In the genomic region with DNA sequence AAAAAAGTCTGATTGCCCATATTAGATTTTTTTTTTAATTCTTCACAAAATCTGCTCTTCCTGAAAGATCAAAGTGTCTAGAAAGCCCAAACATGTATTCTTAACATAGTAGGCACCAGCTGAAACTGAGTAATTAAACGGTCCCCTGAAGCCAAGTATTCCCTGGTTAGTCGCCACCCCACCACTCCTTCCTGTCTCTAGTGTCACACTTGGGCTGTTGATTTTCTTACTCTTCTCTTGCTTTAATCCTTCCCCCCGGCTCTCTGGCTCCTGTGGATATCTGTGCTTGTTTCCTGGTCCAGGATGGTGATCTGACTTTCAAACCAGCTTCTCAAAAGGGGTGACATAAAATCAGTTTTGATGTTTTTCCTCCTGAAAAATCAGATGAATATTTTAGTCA, we compare ENCODE assay signal across 25 cellular contexts.
DNase-seq lines count a peak whose midpoint lies in the region; FAIRE-seq and TF ChIP-seq lines count a peak whose summit lies in the region.
"Had no signal": no experiment of that assay in that cellular context is flagged by ENCODE, and none has a peak within 500 bp of the region (broad histone marks: within the 10 kb centered on the region; RNA-seq: fewer than 3 reads in every experiment).

No MANE protein-coding gene starts in this region.

- H4K5ac ChIP-seq in H9 (ENCODE audit: insufficient read length, low read depth, low read length), result no peak overlapping the region

- H2BK120ac ChIP-seq in H9 (ENCODE audit: low read depth, low read length, poor library complexity, severe bottlenecking), result no peak overlapping the region

- H3T11ph ChIP-seq in H9 (ENCODE audit: low read length), result no peak overlapping the region

- no peaks in the 10 kb centered on the region for H3K4me1 Mint-ChIP-seq in activated naive CD4-positive, alpha-beta T cell treated with anti-CD3 and anti-CD28 coated beads for 36 hours (ENCODE audit: low read depth)
- H3K4me1 Mint-ChIP-seq in H9, result peaks cover 54 to 62% of the 10 kb centered on the region in 2 experiments
- peaks cover 20% of the 10 kb centered on the region for H3K4me1 Mint-ChIP-seq in astrocyte (ENCODE audit: low read depth, unreplicated experiment)
- H3K4me1 Mint-ChIP-seq in progenitor cell of endocrine pancreas (ENCODE audit: low read depth), result peaks cover 13% of the 10 kb centered on the region
- H3K4me1 Mint-ChIP-seq: stimulated activated memory B cell treated with anti-CD40 and anti-IgM and Interleukin-4, amounts not matched to agents 10 μg/mL and 1 μg/mL and 100 μg/mL, for 72 hours had no signal

- H3K79me1 ChIP-seq in H9 (ENCODE audit: insufficient read depth, low read depth, low read length, poor library complexity, severe bottlenecking), result no peaks in the 10 kb centered on the region

- H4K91ac ChIP-seq in H9 (ENCODE audit: insufficient read length, low read depth, low read length), result no peak overlapping the region

- H2BK5ac ChIP-seq in H9 (ENCODE audit: insufficient read length, low read length), result no peak overlapping the region

- no peak overlapping the region for H3K4me2 ChIP-seq in H9 (ENCODE audit: insufficient read depth, insufficient read length, low read length)
- H3K4me2 ChIP-seq in astrocyte (ENCODE audit: low read length), result no peak overlapping the region

- H2AFZ ChIP-seq in H9 (ENCODE audit: low read length) (no peak overlapping the region), astrocyte (ENCODE audit: low read depth, low read length) (no peak overlapping the region)

- no peak overlapping the region for H3K4me3 ChIP-seq in astrocyte (ENCODE audit: insufficient read depth, low read depth, low read length)
- no peak overlapping the region for H3K4me3 ChIP-seq in thyroid gland (replicated peaks in 1 of 3)
- H3K4me3 ChIP-seq: heart left ventricle, spleen, suprapubic skin had no signal

- H3K4me3 Mint-ChIP-seq in activated naive CD4-positive, alpha-beta T cell treated with anti-CD3 and anti-CD28 coated beads for 36 hours, result no peak overlapping the region
- H3K4me3 Mint-ChIP-seq in H9, result no peak overlapping the region
- no peak overlapping the region for H3K4me3 Mint-ChIP-seq in astrocyte (ENCODE audit: unreplicated experiment)
- no peak overlapping the region for H3K4me3 Mint-ChIP-seq in progenitor cell of endocrine pancreas (ENCODE audit: low read depth)
- H3K4me3 Mint-ChIP-seq: activated naive CD8-positive, alpha-beta T cell; stimulated activated memory B cell treated with anti-CD40 and anti-IgM and Interleukin-4, amounts not matched to agents 10 μg/mL and 1 μg/mL and 100 μg/mL, for 72 hours; T-helper 2 cell treated with Interferon-gamma antibody and Interleukin-4, amounts not matched to agents 5 μg/mL and 100 μg/mL, for 36 hours had no signal

- no peaks in the 10 kb centered on the region for H3K23me2 ChIP-seq in H9 (ENCODE audit: insufficient read length, low read depth, low read length, poor library complexity, severe bottlenecking)

- H3K27me3 ChIP-seq in H9 (ENCODE audit: insufficient read depth, low read length) (no peaks in the 10 kb centered on the region), astrocyte (ENCODE audit: insufficient read depth, low read length) (no peaks in the 10 kb centered on the region), thyroid gland (no peaks in the 10 kb centered on the region)
- H3K27me3 ChIP-seq: heart left ventricle, spleen, suprapubic skin had no signal

- H3K4me1 ChIP-seq in H9 (ENCODE audit: insufficient read depth, low read length), result no peaks in the 10 kb centered on the region; the same call in 1 of the 2 replicates
- peaks cover 8% of the 10 kb centered on the region for H3K4me1 ChIP-seq in astrocyte (ENCODE audit: insufficient read depth, low read length)
- H3K4me1 ChIP-seq in thyroid gland, result peaks cover 0 to 9% of the 10 kb centered on the region in 2 donors
- H3K4me1 ChIP-seq: spleen had no signal

- TF ChIP-seq CTCF in H9 (conservative IDR thresholded peaks at IDR 0.05), result no peak
- no peak for TF ChIP-seq CTCF in astrocyte (IDR thresholded peaks at IDR 0.05; ENCODE audit: insufficient read depth, low read depth, low read length)
- TF ChIP-seq CTCF in progenitor cell of endocrine pancreas (IDR thresholded peaks at IDR 0.05; ENCODE audit: unreplicated experiment), result no peak
- TF ChIP-seq CTCF in thyroid gland (IDR thresholded peaks at IDR 0.05), result no peak

- H3K23ac ChIP-seq in H9 (ENCODE audit: insufficient read length, low read depth, low read length), result no peak overlapping the region

- peak overlapping the region; percentile 41 for H3K27ac Mint-ChIP-seq in activated naive CD4-positive, alpha-beta T cell treated with anti-CD3 and anti-CD28 coated beads for 36 hours
- H3K27ac Mint-ChIP-seq in H9 (peak overlapping the region in 2 of 3 experiments; percentile 15 to 81; a peak in 4 of 7 replicates), astrocyte (ENCODE audit: unreplicated experiment) (peak overlapping the region; percentile 3), progenitor cell of endocrine pancreas (peak overlapping the region; percentile 35)
- H3K27ac Mint-ChIP-seq: activated naive CD8-positive, alpha-beta T cell; stimulated activated memory B cell treated with anti-CD40 and anti-IgM and Interleukin-4, amounts not matched to agents 10 μg/mL and 1 μg/mL and 100 μg/mL, for 72 hours; T-helper 2 cell treated with Interferon-gamma antibody and Interleukin-4, amounts not matched to agents 5 μg/mL and 100 μg/mL, for 36 hours had no signal

- DNase-seq in activated naive CD4-positive, alpha-beta T cell treated with anti-CD3 and anti-CD28 coated beads for 36 hours, result no peak
- DNase-seq in activated naive CD4-positive, alpha-beta T cell treated with anti-CD3 and anti-CD28 coated beads, Interleukin-2, amount 50 U/mL, for 16 hours, result no peak
- DNase-seq in H9 (no peak), astrocyte (ENCODE audit: low read depth) (no peak), progenitor cell of endocrine pancreas (ENCODE audit: low spot score, unreplicated experiment) (no peak), HT-29 (ENCODE audit: low spot score) (no peak), thyroid gland (no peak)
- DNase-seq in activated effector memory CD4-positive, alpha-beta T cell treated with anti-CD3 and anti-CD28 coated beads, Interleukin-2, amount 50 U/mL, for 16 hours, result no peak
- DNase-seq: ACHN; activated CD4-positive, alpha-beta T cell treated with anti-CD3 and anti-CD28 coated beads, Interleukin-2, amount 50 U/mL, for 4 hours; activated CD8-positive, alpha-beta memory T cell treated with anti-CD3 and anti-CD28 coated beads, Interleukin-2, amount 50 U/mL, for 4 hours; C1 segment of cervical spinal cord; heart left ventricle; left cardiac atrium; MM.1S; NCI-H146; NCI-H2171 treated with DMSO at 0.1 percent for 48 hours; NCI-H526; nucleus accumbens; spleen; stimulated activated CD4-positive, alpha-beta T cell treated with anti-CD3 and anti-CD28 coated beads, Interleukin-4, amount 100 ng/mL, for 1 hour had no signal

- no peak overlapping the region for H3K56ac ChIP-seq in H9 (ENCODE audit: insufficient read length, low read depth, low read length)

- no peak for FAIRE-seq in astrocyte (lab: Jason Lieb, UNC)

- no peak overlapping the region for H2AK5ac ChIP-seq in H9 (ENCODE audit: insufficient read length, low read length)

- no peak overlapping the region for H2BK20ac ChIP-seq in H9 (ENCODE audit: low read depth, low read length, poor library complexity, severe bottlenecking)

- H3K9me3 ChIP-seq in H9 (ENCODE audit: control insufficient read depth, low read depth, low read length), result no peaks in the 10 kb centered on the region
- no peaks in the 10 kb centered on the region for H3K9me3 ChIP-seq in astrocyte (ENCODE audit: insufficient read depth, low read depth, low read length)
- H3K9me3 ChIP-seq in thyroid gland, result no peaks in the 10 kb centered on the region
- H3K9me3 ChIP-seq: heart left ventricle, spleen, suprapubic skin had no signal

- H2BK12ac ChIP-seq in H9 (ENCODE audit: insufficient read length, low read depth, low read length), result no peak overlapping the region

- H4K8ac ChIP-seq in H9 (replicated peaks; ENCODE audit: insufficient read length, low read depth, low read length), result no peak overlapping the region

- no peak overlapping the region for H2BK15ac ChIP-seq in H9 (ENCODE audit: low read depth, low read length)

- peaks cover 6% of the 10 kb centered on the region for H3K36me3 ChIP-seq in astrocyte (ENCODE audit: insufficient read depth, low read length)
- H3K36me3 ChIP-seq in thyroid gland, result no peaks in the 10 kb centered on the region
- H3K36me3 ChIP-seq: suprapubic skin had no signal

- CTCF ChIA-PET in activated naive CD4-positive, alpha-beta T cell treated with anti-CD3 and anti-CD28 coated beads for 36 hours (lab: Charles Lee), result no interaction called here

- H3K27me3 Mint-ChIP-seq in activated naive CD4-positive, alpha-beta T cell treated with anti-CD3 and anti-CD28 coated beads for 36 hours (ENCODE audit: low read depth), result no peaks in the 10 kb centered on the region
- H3K27me3 Mint-ChIP-seq in H9 (ENCODE audit: low read depth) (no peaks in the 10 kb centered on the region), astrocyte (ENCODE audit: low read depth, unreplicated experiment) (no peaks in the 10 kb centered on the region), progenitor cell of endocrine pancreas (no peaks in the 10 kb centered on the region)
- H3K27me3 Mint-ChIP-seq: activated naive CD8-positive, alpha-beta T cell; stimulated activated memory B cell treated with anti-CD40 and anti-IgM and Interleukin-4, amounts not matched to agents 10 μg/mL and 1 μg/mL and 100 μg/mL, for 72 hours had no signal

- H3K9me3 Mint-ChIP-seq in activated naive CD4-positive, alpha-beta T cell treated with anti-CD3 and anti-CD28 coated beads for 36 hours, result no peaks in the 10 kb centered on the region
- H3K9me3 Mint-ChIP-seq in H9 (no peaks in the 10 kb centered on the region), astrocyte (ENCODE audit: unreplicated experiment) (no peaks in the 10 kb centered on the region), progenitor cell of endocrine pancreas (ENCODE audit: low read depth) (peaks cover 3% of the 10 kb centered on the region)
- H3K9me3 Mint-ChIP-seq: stimulated activated memory B cell treated with anti-CD40 and anti-IgM and Interleukin-4, amounts not matched to agents 10 μg/mL and 1 μg/mL and 100 μg/mL, for 72 hours; T-helper 2 cell treated with Interferon-gamma antibody and Interleukin-4, amounts not matched to agents 5 μg/mL and 100 μg/mL, for 36 hours had no signal

- intact Hi-C loops in activated naive CD4-positive, alpha-beta T cell treated with anti-CD3 and anti-CD28 coated beads for 36 hours (cut with micrococcal nuclease), result no loop called here
- intact Hi-C loops in thyroid gland (cut with DNase I), result no loop called here

- H3K79me2 ChIP-seq in H9 (ENCODE audit: insufficient read depth, low read length) (no peaks in the 10 kb centered on the region), astrocyte (ENCODE audit: insufficient read depth, low read length) (no peaks in the 10 kb centered on the region)

- WGBS in H9 (ENCODE audit: extremely low coverage, insufficient read length, low lambda C conversion rate), result no CpG with 5 or more reads among the region's 3 CpGs
- WGBS in thyroid gland, 2 donors, result 58 to 67% methylated on average over 3 of the region's 3 CpGs

- TF ChIP-seq POLR2A in thyroid gland (IDR thresholded peaks at IDR 0.05), result no peak

- peaks cover 4% of the 10 kb centered on the region for H3K36me3 Mint-ChIP-seq in activated naive CD4-positive, alpha-beta T cell treated with anti-CD3 and anti-CD28 coated beads for 36 hours (ENCODE audit: low read depth)
- no peaks in the 10 kb centered on the region for H3K36me3 Mint-ChIP-seq in H9 (ENCODE audit: insufficient read depth in 1 of 3, low read depth in 3 of 3)
- H3K36me3 Mint-ChIP-seq in astrocyte (ENCODE audit: low read depth, unreplicated experiment), result peaks cover 2% of the 10 kb centered on the region
- peaks cover 4% of the 10 kb centered on the region for H3K36me3 Mint-ChIP-seq in progenitor cell of endocrine pancreas (ENCODE audit: insufficient read depth)

- H3K18ac ChIP-seq in H9 (ENCODE audit: insufficient read length, low read depth, low read length), result no peak overlapping the region

- H3K14ac ChIP-seq in H9 (ENCODE audit: insufficient read depth, low read length), result no peak overlapping the region

- H3K27ac ChIP-seq in H9 (ENCODE audit: insufficient read length, low read depth, low read length) (no peak overlapping the region), astrocyte (ENCODE audit: low read depth, low read length) (no peak overlapping the region), thyroid gland (no peak overlapping the region)
- H3K27ac ChIP-seq: spleen, suprapubic skin had no signal

- H3K9ac ChIP-seq in H9 (ENCODE audit: extremely low read depth, insufficient read length, low read length) (no peak overlapping the region), astrocyte (ENCODE audit: low read length) (no peak overlapping the region)

- H3K4ac ChIP-seq in H9 (ENCODE audit: low read depth, low read length), result no peak overlapping the region

- H4K20me1 ChIP-seq in H9 (ENCODE audit: control insufficient read depth, insufficient read depth, insufficient read length) (no peaks in the 10 kb centered on the region), astrocyte (ENCODE audit: insufficient read depth, low read length) (no peaks in the 10 kb centered on the region)
